In genomic region chr3:69313251-69313650, GRCh38 we compare ENCODE assay signal across 18 cellular contexts.
DNase-seq lines count a peak whose midpoint lies in the region; ATAC-seq and TF ChIP-seq lines count a peak whose summit lies in the region.
"Had no signal": no experiment of that assay in that cellular context is flagged by ENCODE, and none has a peak within 500 bp of the region (broad histone marks: within the 10 kb centered on the region; RNA-seq: fewer than 3 reads in every experiment).

No MANE protein-coding gene starts in this region.

- H3K27ac ChIP-seq in transverse colon: no peak overlapping the region
- H3K27ac ChIP-seq: 22Rv1, A549, C4-2B had no signal

- no peak for TF ChIP-seq CTCF in epithelial cell of esophagus (IDR thresholded peaks at IDR 0.05; ENCODE audit: insufficient read depth, low read depth, low read length, missing control alignments)
- no peak for TF ChIP-seq CTCF in mucosa of descending colon (IDR thresholded peaks at IDR 0.05)
- no peak for TF ChIP-seq CTCF in transverse colon (IDR thresholded peaks at IDR 0.05)

- DNase-seq in NCI-H510A treated with DMSO at 0.1 percent for 48 hours (lab: John Stamatoyannopoulos, UW) (peak; percentile 2), NCI-H510A (lab: John Stamatoyannopoulos, UW) (no peak), epithelial cell of esophagus (ENCODE audit: low read depth) (peak; percentile 28), mucosa of descending colon (peak; percentile 57 to 61 (median 59)), transverse colon (peak; percentile 51)
- no peak for DNase-seq in activated naive CD4-positive, alpha-beta T cell treated with anti-CD3 and anti-CD28 coated beads, Interleukin-2, amount 50 U/mL, for 16 hours
- no peak for DNase-seq in activated effector memory CD4-positive, alpha-beta T cell treated with anti-CD3 and anti-CD28 coated beads, Interleukin-2, amount 50 U/mL, for 16 hours
- DNase-seq: AML-193; Caco-2; CD4-positive, alpha-beta T cell; DMS79; GDM1; H9 had no signal

- intact Hi-C loops in mucosa of descending colon (cut with DNase I, micrococcal nuclease): no loop called here
- intact Hi-C loops in transverse colon (cut with DNase I; ENCODE audit: low total_unique reads): no loop called here

- no peak for TF ChIP-seq POLR2A in transverse colon (IDR thresholded peaks at IDR 0.05)

- 51 to 72% methylated on average over 2 to 4 of the region's 4 CpGs for WGBS in transverse colon (ENCODE audit: low coverage in 1 of 2), 2 donors

- H3K36me3 ChIP-seq in mucosa of descending colon (ENCODE audit: low read depth): no peaks in the 10 kb centered on the region
- no peaks in the 10 kb centered on the region for H3K36me3 ChIP-seq in transverse colon

- ATAC-seq in mucosa of descending colon: peak; percentile 95
- no peak for ATAC-seq in GM19023 (IDR thresholded peaks at IDR 0.05; ENCODE audit: unreplicated experiment)
- ATAC-seq: A549, HepG2 had no signal

- no peak overlapping the region for H3K4me3 ChIP-seq in epithelial cell of esophagus (ENCODE audit: low read length)
- H3K4me3 ChIP-seq in mucosa of descending colon: no peak overlapping the region
- H3K4me3 ChIP-seq in transverse colon: no peak overlapping the region
- H3K4me3 ChIP-seq: A549 had no signal

- in situ Hi-C loops in transverse colon (cut with MboI; ENCODE audit: low pct_ligation_motif_present in 1 of 4, low pct_unique_long_range_greater_than_20kb in 1 of 4, low sequenced_read_pairs in 3 of 4): loop anchor here in 3 of 4 donors (25.0 kb wide), 3 partner anchors 99 to 349 kb away; no protein-coding TSS in a partner anchor

- no peak for TF ChIP-seq EP300 in transverse colon (IDR thresholded peaks at IDR 0.05; ENCODE audit: low read depth)

- H3K9me3 ChIP-seq in mucosa of descending colon (no peaks in the 10 kb centered on the region), transverse colon (no peaks in the 10 kb centered on the region)
- H3K9me3 ChIP-seq: A549 had no signal

- H3K4me1 ChIP-seq in mucosa of descending colon (ENCODE audit: low read depth) (peaks cover 5% of the 10 kb centered on the region), transverse colon (peaks cover 0 to 8% (median 0%) of the 10 kb centered on the region in 4 donors)
- H3K4me1 ChIP-seq: A549, Caco-2 had no signal

- H3K27me3 ChIP-seq in transverse colon: no peaks in the 10 kb centered on the region

Comparison
In these comparisons a context has a peak if more than half of its experiments do, and no peak if none do; other contexts are left out.
1. DNase-seq: peak in NCI-H510A treated with DMSO at 0.1 percent for 48 hours (single experiment), epithelial cell of esophagus (single experiment), mucosa of descending colon (3 of 3) and transverse colon (single experiment); none in NCI-H510A (single experiment), activated naive CD4-positive, alpha-beta T cell treated with anti-CD3 and anti-CD28 coated beads, Interleukin-2, amount 50 U/mL, for 16 hours (single experiment) and activated effector memory CD4-positive, alpha-beta T cell treated with anti-CD3 and anti-CD28 coated beads, Interleukin-2, amount 50 U/mL, for 16 hours (single experiment).